8 cellular contexts compared by ENCODE assay signal in the genomic region with DNA sequence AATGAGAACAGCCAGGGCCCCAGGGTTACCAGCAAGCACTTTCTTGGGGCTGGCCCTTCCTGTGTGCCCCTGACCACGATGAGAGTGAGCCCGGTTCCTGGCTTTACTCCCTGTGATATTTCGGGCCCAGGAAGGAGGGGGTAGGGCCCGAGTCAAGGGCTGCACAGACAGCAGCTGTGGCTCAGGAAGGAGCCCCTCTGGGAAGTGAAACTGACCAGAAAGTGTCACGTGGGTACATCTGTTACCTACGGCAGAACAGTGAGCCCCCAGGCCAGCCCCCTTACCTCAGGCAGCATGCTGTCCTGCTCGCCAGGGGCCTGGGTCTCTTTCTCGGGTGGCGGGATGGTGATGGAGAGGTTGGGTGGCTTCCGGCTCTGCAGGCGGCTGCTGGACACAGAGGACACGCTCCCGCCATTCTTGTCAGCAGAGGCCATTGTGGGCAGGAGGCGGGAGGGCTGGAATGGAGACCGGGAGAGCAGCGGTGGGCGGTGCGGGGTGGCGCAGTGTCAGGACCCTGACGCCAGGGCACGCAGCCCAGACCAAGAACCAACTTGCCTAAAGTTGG. TPM values are rescaled to one million over a fixed set of nuclear protein-coding genes. Genes with fewer than 3 reads are reported as not detected.
A peak's percentile ranks its signal among the peaks of the same experiment; 100 is the strongest.
DNase-seq lines count a peak whose midpoint lies in the region; ATAC-seq and TF ChIP-seq lines count a peak whose summit lies in the region.

No MANE protein-coding gene starts in this region.

- H3K36me3 Mint-ChIP-seq in activated naive CD8-positive, alpha-beta T cell treated with anti-CD3 and anti-CD28 coated beads for 36 hours, result peaks cover 2% of the 10 kb centered on the region
- H3K36me3 Mint-ChIP-seq in activated naive CD8-positive, alpha-beta T cell treated with anti-CD3 and anti-CD28 coated beads, Interleukin-2, amount 50 U/mL, for 24 hours (ENCODE audit: low read depth), result peaks cover 16% of the 10 kb centered on the region

- ATAC-seq in activated naive CD8-positive, alpha-beta T cell treated with anti-CD3 and anti-CD28 coated beads, Interleukin-2, amount 50 U/mL, for 24 hours, result no peak
- ATAC-seq in HG03439 (IDR thresholded peaks at IDR 0.05; ENCODE audit: unreplicated experiment) (peak; percentile 53), gastroesophageal sphincter (no peak)

- H3K9me3 ChIP-seq in gastroesophageal sphincter (no peaks in the 10 kb centered on the region), tibial nerve (no peaks in the 10 kb centered on the region)

- H3K27ac Mint-ChIP-seq in activated naive CD8-positive, alpha-beta T cell treated with anti-CD3 and anti-CD28 coated beads for 36 hours, result peak overlapping the region; percentile 65
- no peak overlapping the region for H3K27ac Mint-ChIP-seq in activated naive CD8-positive, alpha-beta T cell treated with anti-CD3 and anti-CD28 coated beads, Interleukin-2, amount 50 U/mL, for 24 hours

- TF ChIP-seq EP300 in gastroesophageal sphincter (IDR thresholded peaks at IDR 0.05) (no peak), tibial nerve (IDR thresholded peaks at IDR 0.05) (peak in 1 of 2 donors; percentile 33)

- peaks cover 0 to 9% (median 0%) of the 10 kb centered on the region in 3 donors for H3K4me1 ChIP-seq in gastroesophageal sphincter
- peaks cover 0 to 21% (median 8%) of the 10 kb centered on the region in 4 donors for H3K4me1 ChIP-seq in tibial nerve

- H3K4me3 ChIP-seq in gastroesophageal sphincter (no peak overlapping the region), tibial nerve (peak overlapping the region in 3 of 4 donors; percentile 9 to 24 (median 16))

- H3K4me1 Mint-ChIP-seq in activated naive CD8-positive, alpha-beta T cell treated with anti-CD3 and anti-CD28 coated beads for 36 hours, result peaks cover 14% of the 10 kb centered on the region
- H3K4me1 Mint-ChIP-seq in activated naive CD8-positive, alpha-beta T cell treated with anti-CD3 and anti-CD28 coated beads, Interleukin-2, amount 50 U/mL, for 24 hours, result peaks cover 20% of the 10 kb centered on the region

- H3K36me3 ChIP-seq in gastroesophageal sphincter (peaks cover 0 to 17% of the 10 kb centered on the region in 2 donors), tibial nerve (peaks cover 0 to 33% (median 6%) of the 10 kb centered on the region in 3 donors)

- H3K27me3 ChIP-seq in gastroesophageal sphincter, result no peaks in the 10 kb centered on the region
- no peaks in the 10 kb centered on the region for H3K27me3 ChIP-seq in tibial nerve

- 20% methylated on average over 1 of the region's 21 CpGs; no CpG with 5 or more reads in 1 of the 2 donors for WGBS in gastroesophageal sphincter (ENCODE audit: low coverage in 1 of 2), 2 donors
- WGBS in tibial nerve, 2 donors, result 28 to 64% methylated on average over 14 to 21 of the region's 21 CpGs

- no peaks in the 10 kb centered on the region for H3K9me3 Mint-ChIP-seq in activated naive CD8-positive, alpha-beta T cell treated with anti-CD3 and anti-CD28 coated beads for 36 hours
- no peaks in the 10 kb centered on the region for H3K9me3 Mint-ChIP-seq in activated naive CD8-positive, alpha-beta T cell treated with anti-CD3 and anti-CD28 coated beads, Interleukin-2, amount 50 U/mL, for 24 hours

- no peak overlapping the region for H3K4me3 Mint-ChIP-seq in activated naive CD8-positive, alpha-beta T cell treated with anti-CD3 and anti-CD28 coated beads for 36 hours
- H3K4me3 Mint-ChIP-seq in activated naive CD8-positive, alpha-beta T cell treated with anti-CD3 and anti-CD28 coated beads, Interleukin-2, amount 50 U/mL, for 24 hours, result no peak overlapping the region

- no peak for DNase-seq in activated naive CD8-positive, alpha-beta T cell treated with anti-CD3 and anti-CD28 coated beads for 36 hours
- DNase-seq in activated naive CD8-positive, alpha-beta T cell treated with anti-CD3 and anti-CD28 coated beads, Interleukin-2, amount 50 U/mL, for 24 hours, result no peak
- DNase-seq in tibial nerve (ENCODE audit: low spot score in 2 of 2) (no peak), erythroblast (lab: John Stamatoyannopoulos, UW) (no peak), DMS153 treated with DMSO at 0.1 percent for 48 hours (lab: John Stamatoyannopoulos, UW; ENCODE audit: unreplicated experiment) (no peak)
- DNase-seq in stimulated activated CD4-positive, alpha-beta T cell treated with anti-CD3 and anti-CD28 coated beads, Interleukin-1b, Interleukin-23, amount 100 ng/mL, for 48 hours, result no peak

- TF ChIP-seq POLR2A in gastroesophageal sphincter (IDR thresholded peaks at IDR 0.05) (no peak), tibial nerve (IDR thresholded peaks at IDR 0.05) (no peak), erythroblast (IDR thresholded peaks at IDR 0.05; ENCODE audit: low read length) (no peak)

- peak overlapping the region in 3 of 4 donors; percentile 18 to 62 (median 31) for H3K27ac ChIP-seq in gastroesophageal sphincter
- peak overlapping the region; percentile 78 to 89 (median 84) for H3K27ac ChIP-seq in tibial nerve

- no peaks in the 10 kb centered on the region for H3K27me3 Mint-ChIP-seq in activated naive CD8-positive, alpha-beta T cell treated with anti-CD3 and anti-CD28 coated beads for 36 hours
- H3K27me3 Mint-ChIP-seq in activated naive CD8-positive, alpha-beta T cell treated with anti-CD3 and anti-CD28 coated beads, Interleukin-2, amount 50 U/mL, for 24 hours, result no peaks in the 10 kb centered on the region

- TF ChIP-seq CTCF in gastroesophageal sphincter (IDR thresholded peaks at IDR 0.05) (no peak), tibial nerve (IDR thresholded peaks at IDR 0.05) (no peak)

RNA-seq across cellular contexts. Expression of gene AANAT, which starts 13.8 kb away (rescaled TPM):
- under 1 TPM in 1 of 2 experiments, not detected in 1; 0.36 TPM for total RNA-seq in activated naive CD8-positive, alpha-beta T cell treated with anti-CD3 and anti-CD28 coated beads for 36 hours
- total RNA-seq in gastroesophageal sphincter (not detected), tibial nerve (not detected)

RNA-seq across cellular contexts. Expression of gene RHBDF2, which starts 20.1 kb away (rescaled TPM):
- total RNA-seq in activated naive CD8-positive, alpha-beta T cell treated with anti-CD3 and anti-CD28 coated beads for 36 hours, result 10 to 100 TPM; 20.7 to 22.2 TPM
- total RNA-seq in gastroesophageal sphincter (10 to 100 TPM in 1 of 4 donors, 1 to 10 TPM in 3; 7.3 to 20.5 (median 8.5) TPM), tibial nerve (10 to 100 TPM; 33.1 to 99.0 (median 73.5) TPM)

RNA-seq across cellular contexts. Expression of gene UBE2O, which starts 28.2 kb away (rescaled TPM):
- total RNA-seq in activated naive CD8-positive, alpha-beta T cell treated with anti-CD3 and anti-CD28 coated beads for 36 hours, result 10 to 100 TPM; 37.7 to 38.4 TPM
- total RNA-seq in gastroesophageal sphincter (10 to 100 TPM; 13.0 to 19.8 (median 15.2) TPM), tibial nerve (10 to 100 TPM; 16.0 to 38.7 (median 20.7) TPM)

RNA-seq across cellular contexts. Expression of gene CYGB, which starts 56.3 kb away (rescaled TPM):
- under 1 TPM; 0.33 to 0.62 TPM for total RNA-seq in activated naive CD8-positive, alpha-beta T cell treated with anti-CD3 and anti-CD28 coated beads for 36 hours
- total RNA-seq in gastroesophageal sphincter (10 to 100 TPM; 12.6 to 23.2 (median 18.8) TPM), tibial nerve (10 to 100 TPM; 40.2 to 59.2 (median 48.8) TPM)

RNA-seq across cellular contexts. Expression of gene PRCD, which starts 58.7 kb away (rescaled TPM):
- total RNA-seq in activated naive CD8-positive, alpha-beta T cell treated with anti-CD3 and anti-CD28 coated beads for 36 hours, result under 1 TPM; 0.36 to 0.66 TPM
- total RNA-seq in gastroesophageal sphincter, result 10 to 100 TPM in 1 of 4 donors, 1 to 10 TPM in 2, under 1 TPM in 1; 0.57 to 11.2 (median 2.3) TPM
- total RNA-seq in tibial nerve, result 10 to 100 TPM in 3 of 4 donors, 1 to 10 TPM in 1; 6.6 to 23.5 (median 14.1) TPM

Comparison
In these comparisons a context has a peak if more than half of its experiments do, and no peak if none do; other contexts are left out.
1. H3K4me3 ChIP-seq: peak in tibial nerve (3 of 4); none in gastroesophageal sphincter (0 of 2).